Comparison of ENCODE assay signal across 13 cellular contexts in the genomic region with DNA sequence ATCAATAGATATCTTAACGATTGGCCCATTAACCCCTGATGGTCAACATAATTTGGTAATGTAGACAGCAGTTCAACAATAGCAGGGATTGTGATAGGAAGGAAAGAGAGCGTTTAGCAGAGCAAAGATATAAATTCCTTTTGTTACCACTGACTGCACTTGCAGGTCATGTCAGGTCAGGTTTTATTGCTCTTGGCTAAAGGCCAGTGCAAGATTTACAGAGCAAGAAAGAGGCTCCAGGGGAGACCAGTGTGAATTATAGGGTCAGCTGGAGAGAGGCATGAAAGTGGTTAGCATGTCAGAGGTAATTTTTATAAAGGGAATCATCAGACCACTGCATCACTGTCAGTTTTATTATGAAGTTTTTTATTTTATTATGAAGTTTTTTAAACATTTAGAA.
DNase-seq lines count a peak whose midpoint lies in the region; ATAC-seq and TF ChIP-seq lines count a peak whose summit lies in the region.
"Had no signal": no experiment of that assay in that cellular context is flagged by ENCODE, and none has a peak within 500 bp of the region (broad histone marks: within the 10 kb centered on the region; RNA-seq: fewer than 3 reads in every experiment).

No MANE protein-coding gene starts in this region.

- H3K27me3 Mint-ChIP-seq in MCF 10A (ENCODE audit: insufficient read depth, unreplicated experiment): peaks cover 30% of the 10 kb centered on the region
- no peaks in the 10 kb centered on the region for H3K27me3 Mint-ChIP-seq in activated naive CD8-positive, alpha-beta T cell treated with anti-CD3 and anti-CD28 coated beads for 36 hours

- H3K27ac ChIP-seq in breast epithelium: no peak overlapping the region
- H3K27ac ChIP-seq: BLaER1 treated with 17β-estradiol and CSF1 and Interleukin-3, amounts not matched to agents 10 nM and 100 nM had no signal

- no peaks in the 10 kb centered on the region for H3K9me3 ChIP-seq in breast epithelium
- H3K9me3 ChIP-seq: BLaER1 treated with 17β-estradiol and CSF1 and Interleukin-3, amounts not matched to agents 10 nM and 100 nM had no signal

- no peaks in the 10 kb centered on the region for H3K4me1 Mint-ChIP-seq in MCF 10A (ENCODE audit: insufficient read depth, unreplicated experiment)
- H3K4me1 Mint-ChIP-seq in activated naive CD8-positive, alpha-beta T cell treated with anti-CD3 and anti-CD28 coated beads for 36 hours: no peaks in the 10 kb centered on the region

- peaks cover 0 to 43% of the 10 kb centered on the region in 2 donors for H3K27me3 ChIP-seq in breast epithelium
- H3K27me3 ChIP-seq: BLaER1 treated with 17β-estradiol and CSF1 and Interleukin-3, amounts not matched to agents 10 nM and 100 nM had no signal

- no TSS peak for BruUV-seq in MCF 10A (replicated peaks; lab: Mats Ljungman, UMichigan)

- H3K27ac Mint-ChIP-seq in MCF 10A (ENCODE audit: low read depth, unreplicated experiment): no peak overlapping the region
- no peak overlapping the region for H3K27ac Mint-ChIP-seq in activated naive CD8-positive, alpha-beta T cell treated with anti-CD3 and anti-CD28 coated beads for 36 hours

- no peak overlapping the region for H3K4me3 Mint-ChIP-seq in MCF 10A (ENCODE audit: unreplicated experiment)
- H3K4me3 Mint-ChIP-seq in activated naive CD8-positive, alpha-beta T cell treated with anti-CD3 and anti-CD28 coated beads for 36 hours: no peak overlapping the region

- no peak for ATAC-seq in GM21381 (IDR thresholded peaks at IDR 0.05; ENCODE audit: unreplicated experiment)
- no peak for ATAC-seq in HG03280 (IDR thresholded peaks at IDR 0.05; ENCODE audit: unreplicated experiment)

- POLR2A ChIA-PET in MCF 10A (lab: Yijun Ruan, JAX): no interaction called here

- TF ChIP-seq POLR2A in breast epithelium (IDR thresholded peaks at IDR 0.05): no peak

- no peak overlapping the region for H3K4me3 ChIP-seq in breast epithelium
- H3K4me3 ChIP-seq in epithelial cell of proximal tubule (ENCODE audit: low read depth, low read length): no peak overlapping the region
- H3K4me3 ChIP-seq: BLaER1 treated with 17β-estradiol and CSF1 and Interleukin-3, amounts not matched to agents 10 nM and 100 nM had no signal

- intact Hi-C loops in MCF 10A (cut with micrococcal nuclease): no loop called here
- intact Hi-C loops in breast epithelium (cut with DNase I; ENCODE audit: low total_unique reads): no loop called here

- TF ChIP-seq CTCF in MCF 10A (IDR thresholded peaks at IDR 0.05; ENCODE audit: unreplicated experiment) (no peak), breast epithelium (IDR thresholded peaks at IDR 0.05) (no peak), epithelial cell of proximal tubule (conservative IDR thresholded peaks at IDR 0.05; ENCODE audit: low read depth, low read length) (no peak)

- H3K4me1 ChIP-seq in breast epithelium: no peaks in the 10 kb centered on the region
- H3K4me1 ChIP-seq: BLaER1 treated with 17β-estradiol and CSF1 and Interleukin-3, amounts not matched to agents 10 nM and 100 nM had no signal

- CTCF ChIA-PET in MCF 10A (lab: Yijun Ruan, JAX): interaction anchor here (0.9 kb wide), 1 partner anchor 108 kb away, joined by 4 read pairs; no protein-coding TSS in a partner anchor

- H3K9me3 Mint-ChIP-seq in MCF 10A (ENCODE audit: unreplicated experiment): no peaks in the 10 kb centered on the region
- no peaks in the 10 kb centered on the region for H3K9me3 Mint-ChIP-seq in activated naive CD8-positive, alpha-beta T cell treated with anti-CD3 and anti-CD28 coated beads for 36 hours

- DNase-seq in MCF 10A (ENCODE audit: unreplicated experiment): peak; percentile 58
- no peak for DNase-seq in breast epithelium (ENCODE audit: low spot score in 2 of 2)
- peak; percentile 1 for DNase-seq in NCI-H748 treated with DMSO at 0.1 percent for 48 hours (lab: John Stamatoyannopoulos, UW)
- DNase-seq in epithelial cell of proximal tubule (ENCODE audit: low read depth): peak; percentile 31
- DNase-seq in hippocampal formation (lab: John Stamatoyannopoulos, UW): no peak
- no peak for DNase-seq in activated naive CD8-positive, alpha-beta T cell treated with anti-CD3 and anti-CD28 coated beads for 36 hours
- DNase-seq: activated CD8-positive, alpha-beta memory T cell treated with anti-CD3 and anti-CD28 coated beads, Interleukin-2, amount 50 U/mL, for 48 hours; cortex of kidney; KG1; retina had no signal

- H3K36me3 ChIP-seq in breast epithelium: no peaks in the 10 kb centered on the region
- H3K36me3 ChIP-seq: BLaER1 treated with 17β-estradiol and CSF1 and Interleukin-3, amounts not matched to agents 10 nM and 100 nM had no signal

- no peaks in the 10 kb centered on the region for H3K36me3 Mint-ChIP-seq in MCF 10A (ENCODE audit: insufficient read depth, unreplicated experiment)
- H3K36me3 Mint-ChIP-seq in activated naive CD8-positive, alpha-beta T cell treated with anti-CD3 and anti-CD28 coated beads for 36 hours: no peaks in the 10 kb centered on the region

Comparison
In these comparisons a context has a peak if more than half of its experiments do, and no peak if none do; other contexts are left out.
1. DNase-seq: peak in MCF 10A (single experiment), NCI-H748 treated with DMSO at 0.1 percent for 48 hours (single experiment) and epithelial cell of proximal tubule (single experiment); none in breast epithelium (0 of 2), hippocampal formation (0 of 2) and activated naive CD8-positive, alpha-beta T cell treated with anti-CD3 and anti-CD28 coated beads for 36 hours (single experiment).